Comparison of ENCODE assay signal across 1 cellular context in the genomic region with DNA sequence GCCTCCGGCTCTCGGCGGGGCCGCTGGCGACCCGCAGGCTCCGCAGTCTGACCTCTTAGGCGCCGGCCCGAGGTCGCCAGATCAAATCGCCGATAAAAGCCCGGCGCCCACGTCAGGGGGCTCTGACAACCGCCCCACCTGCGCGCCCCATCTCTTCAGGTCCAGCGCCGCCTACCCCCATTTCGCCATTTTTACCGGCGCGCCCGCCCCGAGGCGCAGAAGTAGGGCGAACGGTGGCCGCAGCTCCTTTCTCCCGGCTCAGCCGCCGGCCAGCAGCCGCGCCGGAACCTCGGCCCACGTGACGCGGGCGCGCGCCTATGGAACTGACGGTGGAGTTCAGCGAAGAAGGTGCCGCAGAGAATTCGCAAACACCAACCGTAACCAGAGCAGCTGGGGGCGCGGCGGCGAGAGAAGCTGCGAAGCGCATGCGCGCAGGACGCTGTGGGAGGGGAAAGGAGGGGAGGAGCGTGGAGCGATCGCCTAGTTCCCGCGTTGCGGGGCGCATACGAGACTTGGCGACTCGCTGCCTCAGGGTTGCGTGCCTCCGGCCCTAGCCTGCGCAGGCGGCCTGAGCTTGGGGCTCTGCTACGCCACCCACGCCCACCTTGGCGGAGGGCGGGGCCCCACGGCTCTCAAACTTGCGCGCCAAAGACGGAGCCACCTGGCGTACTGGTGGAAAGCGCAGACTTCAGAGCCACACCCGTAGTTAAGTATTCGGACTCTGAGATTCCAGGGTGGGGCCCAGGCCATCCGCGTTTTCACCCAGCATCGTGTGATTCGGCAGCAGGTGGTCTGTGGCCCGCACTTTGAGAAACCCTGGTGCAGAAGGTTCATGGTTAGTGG.
A peak's percentile ranks its signal among the peaks of the same experiment; 100 is the strongest.
TF ChIP-seq lines count a peak whose summit lies in the region.

Gene TRIM37 (minus strand): TSS at position 418 of the 843 bp plus-strand sequence. CDS start 419 bp downstream, outside the sequence.

TF ChIP-seq in HepG2, 621 proteins besides CTCF, POLR2A, EP300 and RAD21 (continued from another document and continues in another):
- TF ChIP-seq, protein P1, sequence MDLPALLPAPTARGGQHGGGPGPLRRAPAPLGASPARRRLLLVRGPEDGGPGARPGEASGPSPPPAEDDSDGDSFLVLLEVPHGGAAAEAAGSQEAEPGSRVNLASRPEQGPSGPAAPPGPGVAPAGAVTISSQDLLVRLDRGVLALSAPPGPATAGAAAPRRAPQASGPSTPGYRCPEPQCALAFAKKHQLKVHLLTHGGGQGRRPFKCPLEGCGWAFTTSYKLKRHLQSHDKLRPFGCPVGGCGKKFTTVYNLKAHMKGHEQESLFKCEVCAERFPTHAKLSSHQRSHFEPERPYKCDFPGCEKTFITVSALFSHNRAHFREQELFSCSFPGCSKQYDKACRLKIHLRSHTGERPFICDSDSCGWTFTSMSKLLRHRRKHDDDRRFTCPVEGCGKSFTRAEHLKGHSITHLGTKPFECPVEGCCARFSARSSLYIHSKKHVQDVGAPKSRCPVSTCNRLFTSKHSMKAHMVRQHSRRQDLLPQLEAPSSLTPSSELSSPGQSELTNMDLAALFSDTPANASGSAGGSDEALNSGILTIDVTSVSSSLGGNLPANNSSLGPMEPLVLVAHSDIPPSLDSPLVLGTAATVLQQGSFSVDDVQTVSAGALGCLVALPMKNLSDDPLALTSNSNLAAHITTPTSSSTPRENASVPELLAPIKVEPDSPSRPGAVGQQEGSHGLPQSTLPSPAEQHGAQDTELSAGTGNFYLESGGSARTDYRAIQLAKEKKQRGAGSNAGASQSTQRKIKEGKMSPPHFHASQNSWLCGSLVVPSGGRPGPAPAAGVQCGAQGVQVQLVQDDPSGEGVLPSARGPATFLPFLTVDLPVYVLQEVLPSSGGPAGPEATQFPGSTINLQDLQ (CRISPR knock-in tag; IDR thresholded peaks at IDR 0.05), result no peak; the same call in 1 of the 2 replicates
- TF ChIP-seq KAT7 (CRISPR knock-in tag; IDR thresholded peaks at IDR 0.05; ENCODE audit: borderline replicate concordance), result peak; percentile 83; the same call in 1 of the 2 replicates
- no peak for TF ChIP-seq KAT2B (IDR thresholded peaks at IDR 0.05; ENCODE audit: borderline replicate concordance, low read depth, low read length)
- peak; percentile 89 for TF ChIP-seq TGIF2 (CRISPR knock-in tag; IDR thresholded peaks at IDR 0.05)
- peak; percentile 16; the same call in 1 of the 2 replicates for TF ChIP-seq SIX1 (CRISPR knock-in tag; IDR thresholded peaks at IDR 0.05; ENCODE audit: borderline replicate concordance)
- no peak for TF ChIP-seq SOX6 (IDR thresholded peaks at IDR 0.05)
- TF ChIP-seq SOX6 (CRISPR knock-in tag; IDR thresholded peaks at IDR 0.05), result peak; percentile 81
- TF ChIP-seq, protein P2, sequence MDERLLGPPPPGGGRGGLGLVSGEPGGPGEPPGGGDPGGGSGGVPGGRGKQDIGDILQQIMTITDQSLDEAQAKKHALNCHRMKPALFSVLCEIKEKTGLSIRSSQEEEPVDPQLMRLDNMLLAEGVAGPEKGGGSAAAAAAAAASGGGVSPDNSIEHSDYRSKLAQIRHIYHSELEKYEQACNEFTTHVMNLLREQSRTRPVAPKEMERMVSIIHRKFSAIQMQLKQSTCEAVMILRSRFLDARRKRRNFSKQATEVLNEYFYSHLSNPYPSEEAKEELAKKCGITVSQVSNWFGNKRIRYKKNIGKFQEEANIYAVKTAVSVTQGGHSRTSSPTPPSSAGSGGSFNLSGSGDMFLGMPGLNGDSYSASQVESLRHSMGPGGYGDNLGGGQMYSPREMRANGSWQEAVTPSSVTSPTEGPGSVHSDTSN (CRISPR knock-in tag; IDR thresholded peaks at IDR 0.05), result no peak
- peak; percentile 93 for TF ChIP-seq ZNF451 (CRISPR knock-in tag; IDR thresholded peaks at IDR 0.05)
- TF ChIP-seq ZNF768 (CRISPR knock-in tag; IDR thresholded peaks at IDR 0.05), result peak; percentile 45
- peak; percentile 74 for TF ChIP-seq PAXIP1 (CRISPR knock-in tag; conservative IDR thresholded peaks at IDR 0.05)
- TF ChIP-seq, protein P3, sequence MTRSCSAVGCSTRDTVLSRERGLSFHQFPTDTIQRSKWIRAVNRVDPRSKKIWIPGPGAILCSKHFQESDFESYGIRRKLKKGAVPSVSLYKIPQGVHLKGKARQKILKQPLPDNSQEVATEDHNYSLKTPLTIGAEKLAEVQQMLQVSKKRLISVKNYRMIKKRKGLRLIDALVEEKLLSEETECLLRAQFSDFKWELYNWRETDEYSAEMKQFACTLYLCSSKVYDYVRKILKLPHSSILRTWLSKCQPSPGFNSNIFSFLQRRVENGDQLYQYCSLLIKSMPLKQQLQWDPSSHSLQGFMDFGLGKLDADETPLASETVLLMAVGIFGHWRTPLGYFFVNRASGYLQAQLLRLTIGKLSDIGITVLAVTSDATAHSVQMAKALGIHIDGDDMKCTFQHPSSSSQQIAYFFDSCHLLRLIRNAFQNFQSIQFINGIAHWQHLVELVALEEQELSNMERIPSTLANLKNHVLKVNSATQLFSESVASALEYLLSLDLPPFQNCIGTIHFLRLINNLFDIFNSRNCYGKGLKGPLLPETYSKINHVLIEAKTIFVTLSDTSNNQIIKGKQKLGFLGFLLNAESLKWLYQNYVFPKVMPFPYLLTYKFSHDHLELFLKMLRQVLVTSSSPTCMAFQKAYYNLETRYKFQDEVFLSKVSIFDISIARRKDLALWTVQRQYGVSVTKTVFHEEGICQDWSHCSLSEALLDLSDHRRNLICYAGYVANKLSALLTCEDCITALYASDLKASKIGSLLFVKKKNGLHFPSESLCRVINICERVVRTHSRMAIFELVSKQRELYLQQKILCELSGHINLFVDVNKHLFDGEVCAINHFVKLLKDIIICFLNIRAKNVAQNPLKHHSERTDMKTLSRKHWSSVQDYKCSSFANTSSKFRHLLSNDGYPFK (CRISPR knock-in tag; IDR thresholded peaks at IDR 0.05; ENCODE audit: borderline replicate concordance), result peak; percentile 96
- peak; percentile 62; the same call in 1 of the 2 replicates for TF ChIP-seq HIVEP1 (CRISPR knock-in tag; IDR thresholded peaks at IDR 0.05)
- TF ChIP-seq NFE2L1 (CRISPR knock-in tag; IDR thresholded peaks at IDR 0.05; ENCODE audit: borderline replicate concordance), result no peak
- TF ChIP-seq, protein P4, sequence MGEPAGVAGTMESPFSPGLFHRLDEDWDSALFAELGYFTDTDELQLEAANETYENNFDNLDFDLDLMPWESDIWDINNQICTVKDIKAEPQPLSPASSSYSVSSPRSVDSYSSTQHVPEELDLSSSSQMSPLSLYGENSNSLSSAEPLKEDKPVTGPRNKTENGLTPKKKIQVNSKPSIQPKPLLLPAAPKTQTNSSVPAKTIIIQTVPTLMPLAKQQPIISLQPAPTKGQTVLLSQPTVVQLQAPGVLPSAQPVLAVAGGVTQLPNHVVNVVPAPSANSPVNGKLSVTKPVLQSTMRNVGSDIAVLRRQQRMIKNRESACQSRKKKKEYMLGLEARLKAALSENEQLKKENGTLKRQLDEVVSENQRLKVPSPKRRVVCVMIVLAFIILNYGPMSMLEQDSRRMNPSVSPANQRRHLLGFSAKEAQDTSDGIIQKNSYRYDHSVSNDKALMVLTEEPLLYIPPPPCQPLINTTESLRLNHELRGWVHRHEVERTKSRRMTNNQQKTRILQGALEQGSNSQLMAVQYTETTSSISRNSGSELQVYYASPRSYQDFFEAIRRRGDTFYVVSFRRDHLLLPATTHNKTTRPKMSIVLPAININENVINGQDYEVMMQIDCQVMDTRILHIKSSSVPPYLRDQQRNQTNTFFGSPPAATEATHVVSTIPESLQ (CRISPR knock-in tag; conservative IDR thresholded peaks at IDR 0.05), result no peak
- peak; percentile 90 for TF ChIP-seq ARNT2 (CRISPR knock-in tag; IDR thresholded peaks at IDR 0.05; ENCODE audit: low read depth)
- peak; percentile 29 for TF ChIP-seq ZBTB4 (CRISPR knock-in tag; IDR thresholded peaks at IDR 0.05; ENCODE audit: borderline replicate concordance)
- peak; percentile 18; the same call in 1 of the 2 replicates for TF ChIP-seq GATA4 (IDR thresholded peaks at IDR 0.05; ENCODE audit: borderline replicate concordance, low read depth)
- no peak; the same call in 1 of the 2 replicates for TF ChIP-seq RNF2 (conservative IDR thresholded peaks at IDR 0.05; ENCODE audit: low read depth)
- peak; percentile 39 for TF ChIP-seq MXD3 (CRISPR knock-in tag; IDR thresholded peaks at IDR 0.05)
- no peak for TF ChIP-seq ZC3H4 (CRISPR knock-in tag; IDR thresholded peaks at IDR 0.05; ENCODE audit: borderline replicate concordance)
- peak; percentile 95 for TF ChIP-seq MAZ (IDR thresholded peaks at IDR 0.05; ENCODE audit: borderline replicate concordance, low read depth, low read length)
- peak; percentile 98 for TF ChIP-seq MAZ (CRISPR knock-in tag; IDR thresholded peaks at IDR 0.05; ENCODE audit: low read depth)
- TF ChIP-seq, protein P5, sequence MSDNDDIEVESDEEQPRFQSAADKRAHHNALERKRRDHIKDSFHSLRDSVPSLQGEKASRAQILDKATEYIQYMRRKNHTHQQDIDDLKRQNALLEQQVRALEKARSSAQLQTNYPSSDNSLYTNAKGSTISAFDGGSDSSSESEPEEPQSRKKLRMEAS (IDR thresholded peaks at IDR 0.05), result peak; percentile 97
- TF ChIP-seq ZNF782 (CRISPR knock-in tag; IDR thresholded peaks at IDR 0.05; ENCODE audit: borderline replicate concordance), result peak; percentile 22; the same call in 1 of the 2 replicates
- TF ChIP-seq ZNF143 (CRISPR knock-in tag; IDR thresholded peaks at IDR 0.05), result no peak; the same call in 1 of the 2 replicates
- TF ChIP-seq ZNF558 (CRISPR knock-in tag; IDR thresholded peaks at IDR 0.05; ENCODE audit: borderline replicate concordance), result peak; percentile 61; the same call in 1 of the 2 replicates
- 0 out of 2 replicates have a peak, but pooled peaks have one; percentile 55 for TF ChIP-seq ZNF180 (CRISPR knock-in tag; IDR thresholded peaks at IDR 0.05; ENCODE audit: borderline replicate concordance, low read depth)
